Comparison of ENCODE assay signal across 8 cellular contexts in the genomic region with DNA sequence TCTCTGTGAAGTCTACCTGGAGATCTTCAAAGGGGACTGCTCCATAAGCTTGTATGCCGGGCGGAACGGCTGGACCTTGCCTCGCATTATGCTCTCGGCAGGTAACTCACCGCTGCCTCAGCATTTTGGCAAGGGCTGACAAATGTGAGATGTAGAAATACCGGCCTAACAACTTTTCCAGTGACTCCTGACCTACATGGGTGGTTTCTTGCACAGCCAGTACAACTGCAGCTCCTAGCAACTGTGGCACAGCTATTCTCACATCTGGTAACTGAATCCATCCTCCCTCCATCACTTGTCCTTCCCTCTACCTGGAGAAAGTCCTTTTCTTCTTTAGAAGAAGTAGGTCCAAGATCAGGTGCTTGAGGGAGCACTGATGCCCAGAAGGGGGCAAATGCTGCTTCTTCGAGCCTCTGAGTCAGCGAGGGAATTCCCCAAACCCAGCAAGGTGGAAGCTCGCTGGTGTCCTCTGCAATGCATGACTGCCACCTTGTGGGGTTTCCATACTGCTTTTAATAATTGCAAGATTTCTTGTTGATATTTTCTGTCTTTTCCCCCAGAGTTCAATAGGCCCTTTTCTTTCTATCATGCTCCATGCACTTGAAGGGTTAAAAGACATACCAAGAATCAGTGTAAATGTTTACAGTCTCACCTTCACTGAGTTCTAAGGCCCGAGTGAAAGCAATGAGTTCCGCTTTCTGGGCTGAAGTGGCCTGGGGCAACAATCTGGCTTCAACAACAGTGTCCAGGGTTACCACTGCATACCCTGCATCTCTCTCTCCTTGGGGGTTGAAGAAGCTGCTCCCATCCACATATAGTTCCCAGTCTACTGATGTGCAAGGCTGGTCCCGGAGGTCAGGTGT. TPM values are rescaled to one million over a fixed set of nuclear protein-coding genes. Genes with fewer than 3 reads are reported as not detected.
A peak's percentile ranks its signal among the peaks of the same experiment; 100 is the strongest.
DNase-seq lines count a peak whose midpoint lies in the region; ATAC-seq, FAIRE-seq and TF ChIP-seq lines count a peak whose summit lies in the region.
"Not testable (repeated sequence)": the region's sequence is repeated elsewhere in the genome, so short reads cannot be mapped to it uniquely, and the experiment has no call there.

No MANE protein-coding gene starts in this region.

- H3K9me3 Mint-ChIP-seq in type B pancreatic cell: not testable (repeated sequence)

- peak overlapping the region; percentile 59 for H3K4me3 Mint-ChIP-seq in type B pancreatic cell

- not testable (repeated sequence) for H3K36me3 ChIP-seq in GM06990 (ENCODE audit: control insufficient read depth, insufficient read depth, low read length)

- not testable (repeated sequence) for DNase-seq in GM06990 (ENCODE audit: extremely low read depth, insufficient read length); type B pancreatic cell (ENCODE audit: extremely low spot score, unreplicated experiment)
- DNase-seq in NCI-H1092 treated with DMSO at 0.1 percent for 48 hours (lab: John Stamatoyannopoulos, UW) (peak; percentile 51), RCC 7860 (ENCODE audit: low spot score) (peak; percentile 54), left colon (peak; percentile 43 to 55)
- peak; percentile 74 for DNase-seq in activated CD8-positive, alpha-beta memory T cell treated with anti-CD3 and anti-CD28 coated beads for 24 hours
- peak; percentile 3 for DNase-seq in central memory CD4-positive, alpha-beta T cell
- peak; percentile 47 to 54 for DNase-seq in stimulated activated CD4-positive, alpha-beta T cell treated with anti-CD3 and anti-CD28 coated beads, Interleukin-12 subunit alpha, Interleukin-12 subunit beta, amount 100 ng/mL, for 24 hours (ENCODE audit: low read depth in 2 of 2)

- peak; percentile 51 for TF ChIP-seq CTCF in GM06990 (IDR thresholded peaks at IDR 0.05; ENCODE audit: insufficient read depth, low read length, poor library complexity, severe bottlenecking)
- peak; percentile 79 for TF ChIP-seq CTCF in type B pancreatic cell (conservative IDR thresholded peaks at IDR 0.05)

- not testable (repeated sequence) for H3K4me3 ChIP-seq in GM06990 (replicated peaks; ENCODE audit: low read depth, low read length)

- not testable (repeated sequence) for H3K27me3 ChIP-seq in GM06990 (replicated peaks; ENCODE audit: control insufficient read depth, insufficient read depth, low read length)

- not testable (repeated sequence) for ATAC-seq in left colon

- intact Hi-C loops in left colon (cut with DNase I, micrococcal nuclease): not testable (repeated sequence)

- H3K27ac Mint-ChIP-seq in type B pancreatic cell: peak overlapping the region; percentile 92

- H3K36me3 Mint-ChIP-seq in type B pancreatic cell: not testable (repeated sequence)

- peak; percentile 41 for FAIRE-seq in RCC 7860 (lab: Jason Lieb, UNC)

- peaks cover 12% of the 10 kb centered on the region for H3K4me1 Mint-ChIP-seq in type B pancreatic cell (ENCODE audit: unreplicated experiment)

- not testable (repeated sequence) for H3K27me3 Mint-ChIP-seq in type B pancreatic cell

RNA-seq across cellular contexts. Expression of gene SYK, which starts 45.9 kb away (rescaled TPM):
- total RNA-seq in left colon (10 to 100 TPM; 45.1 to 59.7 TPM), type B pancreatic cell (ENCODE audit: low replicate concordance) (13.0 and 22.6 TPM in 2 replicates)
